In the genomic region with DNA sequence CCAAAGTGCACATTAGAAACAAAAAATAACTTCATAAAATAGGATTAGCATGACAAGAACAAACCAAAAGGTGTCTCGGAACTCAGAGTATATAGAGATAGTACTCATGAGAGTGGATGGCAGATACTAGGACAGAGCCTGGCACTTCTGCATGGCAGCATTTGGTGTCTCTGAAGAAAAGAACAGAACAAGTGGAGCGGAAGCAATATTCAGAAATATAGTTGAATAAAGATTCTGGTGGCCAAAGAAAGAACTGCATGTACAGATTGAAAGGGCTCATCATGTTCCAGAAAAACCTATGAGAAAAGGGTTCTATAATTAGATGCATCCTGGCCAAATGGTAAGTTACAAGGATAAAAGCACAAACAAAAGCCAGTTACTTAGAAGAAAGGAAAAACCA, we compare ENCODE assay signal across 2 cellular contexts.
TF ChIP-seq lines count a peak whose summit lies in the region.

No MANE protein-coding gene starts in this region.

TF ChIP-seq in SK-N-SH, 30 proteins besides CTCF, POLR2A, EP300 and RAD21 (continued from another document):
- TF ChIP-seq, protein P1, sequence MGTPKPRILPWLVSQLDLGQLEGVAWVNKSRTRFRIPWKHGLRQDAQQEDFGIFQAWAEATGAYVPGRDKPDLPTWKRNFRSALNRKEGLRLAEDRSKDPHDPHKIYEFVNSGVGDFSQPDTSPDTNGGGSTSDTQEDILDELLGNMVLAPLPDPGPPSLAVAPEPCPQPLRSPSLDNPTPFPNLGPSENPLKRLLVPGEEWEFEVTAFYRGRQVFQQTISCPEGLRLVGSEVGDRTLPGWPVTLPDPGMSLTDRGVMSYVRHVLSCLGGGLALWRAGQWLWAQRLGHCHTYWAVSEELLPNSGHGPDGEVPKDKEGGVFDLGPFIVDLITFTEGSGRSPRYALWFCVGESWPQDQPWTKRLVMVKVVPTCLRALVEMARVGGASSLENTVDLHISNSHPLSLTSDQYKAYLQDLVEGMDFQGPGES (IDR thresholded peaks at IDR 0.05; ENCODE audit: low read depth, low read length), result no peak
- TF ChIP-seq, protein P2, sequence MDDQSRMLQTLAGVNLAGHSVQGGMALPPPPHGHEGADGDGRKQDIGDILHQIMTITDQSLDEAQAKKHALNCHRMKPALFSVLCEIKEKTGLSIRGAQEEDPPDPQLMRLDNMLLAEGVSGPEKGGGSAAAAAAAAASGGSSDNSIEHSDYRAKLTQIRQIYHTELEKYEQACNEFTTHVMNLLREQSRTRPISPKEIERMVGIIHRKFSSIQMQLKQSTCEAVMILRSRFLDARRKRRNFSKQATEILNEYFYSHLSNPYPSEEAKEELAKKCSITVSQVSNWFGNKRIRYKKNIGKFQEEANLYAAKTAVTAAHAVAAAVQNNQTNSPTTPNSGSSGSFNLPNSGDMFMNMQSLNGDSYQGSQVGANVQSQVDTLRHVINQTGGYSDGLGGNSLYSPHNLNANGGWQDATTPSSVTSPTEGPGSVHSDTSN (IDR thresholded peaks at IDR 0.05), result no peak
- TF ChIP-seq TEAD4 (IDR thresholded peaks at IDR 0.05; ENCODE audit: borderline replicate concordance, insufficient read depth) (no peak), FOXJ3 (CRISPR knock-in tag; IDR thresholded peaks at IDR 0.05) (no peak)
- TF ChIP-seq, protein P3, sequence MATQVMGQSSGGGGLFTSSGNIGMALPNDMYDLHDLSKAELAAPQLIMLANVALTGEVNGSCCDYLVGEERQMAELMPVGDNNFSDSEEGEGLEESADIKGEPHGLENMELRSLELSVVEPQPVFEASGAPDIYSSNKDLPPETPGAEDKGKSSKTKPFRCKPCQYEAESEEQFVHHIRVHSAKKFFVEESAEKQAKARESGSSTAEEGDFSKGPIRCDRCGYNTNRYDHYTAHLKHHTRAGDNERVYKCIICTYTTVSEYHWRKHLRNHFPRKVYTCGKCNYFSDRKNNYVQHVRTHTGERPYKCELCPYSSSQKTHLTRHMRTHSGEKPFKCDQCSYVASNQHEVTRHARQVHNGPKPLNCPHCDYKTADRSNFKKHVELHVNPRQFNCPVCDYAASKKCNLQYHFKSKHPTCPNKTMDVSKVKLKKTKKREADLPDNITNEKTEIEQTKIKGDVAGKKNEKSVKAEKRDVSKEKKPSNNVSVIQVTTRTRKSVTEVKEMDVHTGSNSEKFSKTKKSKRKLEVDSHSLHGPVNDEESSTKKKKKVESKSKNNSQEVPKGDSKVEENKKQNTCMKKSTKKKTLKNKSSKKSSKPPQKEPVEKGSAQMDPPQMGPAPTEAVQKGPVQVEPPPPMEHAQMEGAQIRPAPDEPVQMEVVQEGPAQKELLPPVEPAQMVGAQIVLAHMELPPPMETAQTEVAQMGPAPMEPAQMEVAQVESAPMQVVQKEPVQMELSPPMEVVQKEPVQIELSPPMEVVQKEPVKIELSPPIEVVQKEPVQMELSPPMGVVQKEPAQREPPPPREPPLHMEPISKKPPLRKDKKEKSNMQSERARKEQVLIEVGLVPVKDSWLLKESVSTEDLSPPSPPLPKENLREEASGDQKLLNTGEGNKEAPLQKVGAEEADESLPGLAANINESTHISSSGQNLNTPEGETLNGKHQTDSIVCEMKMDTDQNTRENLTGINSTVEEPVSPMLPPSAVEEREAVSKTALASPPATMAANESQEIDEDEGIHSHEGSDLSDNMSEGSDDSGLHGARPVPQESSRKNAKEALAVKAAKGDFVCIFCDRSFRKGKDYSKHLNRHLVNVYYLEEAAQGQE (IDR thresholded peaks at IDR 0.05; ENCODE audit: low read depth, low read length), result no peak

TF ChIP-seq in SK-N-SH treated with all-trans-retinoic acid at 6 μM for 48 hours, 23 proteins besides CTCF, POLR2A, EP300 and RAD21 (continued from another document):
- TF ChIP-seq ESRRG (CRISPR knock-in tag; IDR thresholded peaks at IDR 0.05), result no peak
- no peak for TF ChIP-seq SNAI2 (CRISPR knock-in tag; IDR thresholded peaks at IDR 0.05)
- TF ChIP-seq ZC3H10 (CRISPR knock-in tag; IDR thresholded peaks at IDR 0.05), result no peak
- TF ChIP-seq ZFP30 (CRISPR knock-in tag; IDR thresholded peaks at IDR 0.05), result no peak
- TF ChIP-seq RARB (CRISPR knock-in tag; IDR thresholded peaks at IDR 0.05), result no peak
- TF ChIP-seq, protein P4, sequence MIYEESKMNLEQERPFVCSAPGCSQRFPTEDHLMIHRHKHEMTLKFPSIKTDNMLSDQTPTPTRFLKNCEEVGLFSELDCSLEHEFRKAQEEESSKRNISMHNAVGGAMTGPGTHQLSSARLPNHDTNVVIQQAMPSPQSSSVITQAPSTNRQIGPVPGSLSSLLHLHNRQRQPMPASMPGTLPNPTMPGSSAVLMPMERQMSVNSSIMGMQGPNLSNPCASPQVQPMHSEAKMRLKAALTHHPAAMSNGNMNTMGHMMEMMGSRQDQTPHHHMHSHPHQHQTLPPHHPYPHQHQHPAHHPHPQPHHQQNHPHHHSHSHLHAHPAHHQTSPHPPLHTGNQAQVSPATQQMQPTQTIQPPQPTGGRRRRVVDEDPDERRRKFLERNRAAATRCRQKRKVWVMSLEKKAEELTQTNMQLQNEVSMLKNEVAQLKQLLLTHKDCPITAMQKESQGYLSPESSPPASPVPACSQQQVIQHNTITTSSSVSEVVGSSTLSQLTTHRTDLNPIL (CRISPR knock-in tag; IDR thresholded peaks at IDR 0.05; ENCODE audit: low read depth), result no peak
- TF ChIP-seq ZNF8 (CRISPR knock-in tag; IDR thresholded peaks at IDR 0.05), result no peak
- TF ChIP-seq ZNF565 (CRISPR knock-in tag; conservative IDR thresholded peaks at IDR 0.05; ENCODE audit: low read depth), result no peak
- TF ChIP-seq, protein P5, sequence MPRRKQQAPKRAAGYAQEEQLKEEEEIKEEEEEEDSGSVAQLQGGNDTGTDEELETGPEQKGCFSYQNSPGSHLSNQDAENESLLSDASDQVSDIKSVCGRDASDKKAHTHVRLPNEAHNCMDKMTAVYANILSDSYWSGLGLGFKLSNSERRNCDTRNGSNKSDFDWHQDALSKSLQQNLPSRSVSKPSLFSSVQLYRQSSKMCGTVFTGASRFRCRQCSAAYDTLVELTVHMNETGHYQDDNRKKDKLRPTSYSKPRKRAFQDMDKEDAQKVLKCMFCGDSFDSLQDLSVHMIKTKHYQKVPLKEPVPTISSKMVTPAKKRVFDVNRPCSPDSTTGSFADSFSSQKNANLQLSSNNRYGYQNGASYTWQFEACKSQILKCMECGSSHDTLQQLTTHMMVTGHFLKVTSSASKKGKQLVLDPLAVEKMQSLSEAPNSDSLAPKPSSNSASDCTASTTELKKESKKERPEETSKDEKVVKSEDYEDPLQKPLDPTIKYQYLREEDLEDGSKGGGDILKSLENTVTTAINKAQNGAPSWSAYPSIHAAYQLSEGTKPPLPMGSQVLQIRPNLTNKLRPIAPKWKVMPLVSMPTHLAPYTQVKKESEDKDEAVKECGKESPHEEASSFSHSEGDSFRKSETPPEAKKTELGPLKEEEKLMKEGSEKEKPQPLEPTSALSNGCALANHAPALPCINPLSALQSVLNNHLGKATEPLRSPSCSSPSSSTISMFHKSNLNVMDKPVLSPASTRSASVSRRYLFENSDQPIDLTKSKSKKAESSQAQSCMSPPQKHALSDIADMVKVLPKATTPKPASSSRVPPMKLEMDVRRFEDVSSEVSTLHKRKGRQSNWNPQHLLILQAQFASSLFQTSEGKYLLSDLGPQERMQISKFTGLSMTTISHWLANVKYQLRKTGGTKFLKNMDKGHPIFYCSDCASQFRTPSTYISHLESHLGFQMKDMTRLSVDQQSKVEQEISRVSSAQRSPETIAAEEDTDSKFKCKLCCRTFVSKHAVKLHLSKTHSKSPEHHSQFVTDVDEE (CRISPR knock-in tag; IDR thresholded peaks at IDR 0.05), result no peak
- TF ChIP-seq ARNTL (CRISPR knock-in tag; IDR thresholded peaks at IDR 0.05; ENCODE audit: borderline replicate concordance, low read depth), result no peak
- no peak for TF ChIP-seq PPARA (CRISPR knock-in tag; IDR thresholded peaks at IDR 0.05; ENCODE audit: borderline replicate concordance)
- no peak for TF ChIP-seq OSR1 (CRISPR knock-in tag; IDR thresholded peaks at IDR 0.05)
- TF ChIP-seq TOX (CRISPR knock-in tag; IDR thresholded peaks at IDR 0.05; ENCODE audit: borderline replicate concordance), result no peak
- no peak for TF ChIP-seq BACH2 (CRISPR knock-in tag; IDR thresholded peaks at IDR 0.05; ENCODE audit: borderline replicate concordance)
- TF ChIP-seq, protein P6, sequence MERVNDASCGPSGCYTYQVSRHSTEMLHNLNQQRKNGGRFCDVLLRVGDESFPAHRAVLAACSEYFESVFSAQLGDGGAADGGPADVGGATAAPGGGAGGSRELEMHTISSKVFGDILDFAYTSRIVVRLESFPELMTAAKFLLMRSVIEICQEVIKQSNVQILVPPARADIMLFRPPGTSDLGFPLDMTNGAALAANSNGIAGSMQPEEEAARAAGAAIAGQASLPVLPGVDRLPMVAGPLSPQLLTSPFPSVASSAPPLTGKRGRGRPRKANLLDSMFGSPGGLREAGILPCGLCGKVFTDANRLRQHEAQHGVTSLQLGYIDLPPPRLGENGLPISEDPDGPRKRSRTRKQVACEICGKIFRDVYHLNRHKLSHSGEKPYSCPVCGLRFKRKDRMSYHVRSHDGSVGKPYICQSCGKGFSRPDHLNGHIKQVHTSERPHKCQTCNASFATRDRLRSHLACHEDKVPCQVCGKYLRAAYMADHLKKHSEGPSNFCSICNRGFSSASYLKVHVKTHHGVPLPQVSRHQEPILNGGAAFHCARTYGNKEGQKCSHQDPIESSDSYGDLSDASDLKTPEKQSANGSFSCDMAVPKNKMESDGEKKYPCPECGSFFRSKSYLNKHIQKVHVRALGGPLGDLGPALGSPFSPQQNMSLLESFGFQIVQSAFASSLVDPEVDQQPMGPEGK (CRISPR knock-in tag; IDR thresholded peaks at IDR 0.05; ENCODE audit: borderline replicate concordance), result no peak
